8 cellular contexts compared by ENCODE assay signal in the genomic region with DNA sequence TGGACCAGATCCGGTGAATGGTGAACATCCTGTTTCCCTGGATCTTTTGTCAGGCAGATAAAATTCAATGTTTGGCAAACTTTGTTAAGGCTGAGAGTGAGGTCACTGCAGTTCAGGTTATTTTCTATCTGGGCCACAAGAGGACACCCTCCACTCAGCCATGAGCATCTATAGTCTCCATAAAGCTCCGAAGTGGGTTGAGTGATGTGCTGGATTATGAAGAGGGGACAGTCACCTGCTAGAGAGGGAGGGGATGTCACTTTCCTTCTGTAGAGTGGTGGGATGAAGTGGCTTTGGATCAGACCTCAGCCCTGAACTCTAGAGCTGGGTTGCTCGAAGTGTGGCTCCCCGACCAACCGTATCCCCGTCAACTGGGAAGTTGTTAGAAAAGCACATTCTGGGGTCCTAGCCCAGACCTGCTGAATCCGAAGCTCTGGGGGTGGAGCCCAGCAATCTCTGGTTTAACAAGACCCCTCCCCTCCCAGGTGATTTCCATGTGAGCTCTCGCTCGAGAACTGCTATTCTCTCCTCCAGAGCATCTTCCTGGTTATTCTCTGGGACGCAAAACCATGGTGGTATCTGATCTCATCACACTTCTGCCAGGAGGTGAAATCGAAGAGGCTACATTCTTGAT. TPM values are rescaled to one million over a fixed set of nuclear protein-coding genes. Genes with fewer than 3 reads are reported as not detected.
A peak's percentile ranks its signal among the peaks of the same experiment; 100 is the strongest.
DNase-seq lines count a peak whose midpoint lies in the region; ATAC-seq and TF ChIP-seq lines count a peak whose summit lies in the region.

No MANE protein-coding gene starts in this region.

- H3K4me2 ChIP-seq in OCI-LY3 (ENCODE audit: low read length), result peak overlapping the region; percentile 35

- no peak overlapping the region for H3K4me3 Mint-ChIP-seq in effector memory CD8-positive, alpha-beta T cell

- no peaks in the 10 kb centered on the region for H3K79me2 ChIP-seq in OCI-LY3 (ENCODE audit: low read length)

- peaks cover 0 to 9% of the 10 kb centered on the region in 2 donors for H3K27me3 Mint-ChIP-seq in effector memory CD8-positive, alpha-beta T cell

- peaks cover 13 to 18% of the 10 kb centered on the region in 2 donors for H3K4me1 Mint-ChIP-seq in effector memory CD8-positive, alpha-beta T cell (ENCODE audit: low read depth in 2 of 2)

- no peak overlapping the region for H3K27ac ChIP-seq in OCI-LY3 (ENCODE audit: low read length)

- H3K4me3 ChIP-seq in OCI-LY3 (ENCODE audit: low read length), result no peak overlapping the region

- H3K27ac Mint-ChIP-seq in effector memory CD8-positive, alpha-beta T cell, result no peak overlapping the region

- peaks cover 4% of the 10 kb centered on the region for H3K36me3 Mint-ChIP-seq in effector memory CD8-positive, alpha-beta T cell (ENCODE audit: insufficient read depth)

- no peaks in the 10 kb centered on the region for H3K36me3 ChIP-seq in OCI-LY3 (replicated peaks; ENCODE audit: low read depth, low read length)

- no peaks in the 10 kb centered on the region for H3K9me3 ChIP-seq in OCI-LY3 (ENCODE audit: insufficient read depth, low read length)

- peak; percentile 14 for DNase-seq in COR-L47 (lab: John Stamatoyannopoulos, UW)
- peak; percentile 75 for DNase-seq in HCEC 1CT
- peak in 1 of 3 experiments; percentile 36 for DNase-seq in effector memory CD8-positive, alpha-beta T cell
- DNase-seq in myocyte (ENCODE audit: low read depth), result peak; percentile 54
- no peak for DNase-seq in islet precursor cell
- DNase-seq in mesenteric fat pad (ENCODE audit: low spot score), result no peak

- ATAC-seq in effector memory CD8-positive, alpha-beta T cell (replicated peaks), result peak; percentile 48
- no peak for ATAC-seq in GM18873 (IDR thresholded peaks at IDR 0.05; ENCODE audit: low FRiP score, unreplicated experiment)

- no peaks in the 10 kb centered on the region for H3K9me3 Mint-ChIP-seq in effector memory CD8-positive, alpha-beta T cell

- TF ChIP-seq CTCF in OCI-LY3 (IDR thresholded peaks at IDR 0.05; ENCODE audit: low read depth, low read length), result peak; percentile 69

- H3K4me1 ChIP-seq in OCI-LY3 (ENCODE audit: low read length), result peaks cover 23% of the 10 kb centered on the region

- H4K20me1 ChIP-seq in OCI-LY3 (ENCODE audit: insufficient read depth, low read length), result no peaks in the 10 kb centered on the region

- H3K27me3 ChIP-seq in OCI-LY3 (ENCODE audit: low read depth, low read length), result peaks cover 16% of the 10 kb centered on the region; the same call in 1 of the 2 replicates

- H2AFZ ChIP-seq in OCI-LY3 (ENCODE audit: low read depth, low read length), result no peak overlapping the region

- no peak overlapping the region for H3K9ac ChIP-seq in OCI-LY3 (ENCODE audit: low read length)

RNA-seq across cellular contexts. Expression of a gene that starts 31.8 kb away (rescaled TPM):
- 0.52 and 1.8 TPM in 2 replicates for total RNA-seq in myocyte
- polyA plus RNA-seq in myocyte (2012), result 14.8 TPM
- 9.9 TPM for total RNA-seq in mesenteric fat pad

RNA-seq across cellular contexts. Expression of a gene that starts 52.5 kb away (rescaled TPM):
- total RNA-seq in myocyte, result 2.4 and 2.8 TPM in 2 replicates
- polyA plus RNA-seq in myocyte (2012), result 4.4 TPM
- total RNA-seq in mesenteric fat pad, result 75.0 TPM

Comparison
In these comparisons a context has a peak if more than half of its experiments do, and no peak if none do; other contexts are left out.
1. DNase-seq: peak in COR-L47 (single experiment), HCEC 1CT (single experiment) and myocyte (single experiment); none in islet precursor cell (single experiment) and mesenteric fat pad (single experiment).
2. RNA of a gene that starts 52.5 kb away (total RNA-seq): 75.0 TPM in mesenteric fat pad (single experiment); 2.4 to 2.8 TPM in myocyte; every median in the first group is over 10 times any median in the second.